ENCODE assay signal across 8 cellular contexts in genomic region chr3:137970914-137971831, GRCh38. TPM values are rescaled to one million over a fixed set of nuclear protein-coding genes. Genes with fewer than 3 reads are reported as not detected.
DNase-seq lines count a peak whose midpoint lies in the region; ATAC-seq and TF ChIP-seq lines count a peak whose summit lies in the region.

No MANE protein-coding gene starts in this region.

- H2AFZ ChIP-seq in IMR-90 (replicated peaks; ENCODE audit: low read length, poor library complexity) (peak overlapping the region; percentile 63), OCI-LY7 (ENCODE audit: low read length) (no peak overlapping the region)

- no peaks in the 10 kb centered on the region for H4K20me1 ChIP-seq in IMR-90 (ENCODE audit: insufficient read depth, low read length)
- H4K20me1 ChIP-seq in OCI-LY7 (ENCODE audit: insufficient read depth, low read length), result no peaks in the 10 kb centered on the region

- TF ChIP-seq POLR2A in IMR-90 (IDR thresholded peaks at IDR 0.05; ENCODE audit: low read depth, low read length) (no peak), tibial nerve (IDR thresholded peaks at IDR 0.05) (no peak)

- H3K79me1 ChIP-seq in IMR-90 (ENCODE audit: low read depth in 1 of 2, low read length in 2 of 2), result no peaks in the 10 kb centered on the region

- no peak for TF ChIP-seq EP300 in tibial nerve (IDR thresholded peaks at IDR 0.05)

- no peaks in the 10 kb centered on the region for H3K79me2 ChIP-seq in OCI-LY7 (ENCODE audit: insufficient read depth, low read depth, low read length)

- H3K9me1 ChIP-seq in IMR-90 (ENCODE audit: insufficient read depth, low read length), result no peaks in the 10 kb centered on the region

- H3K27me3 ChIP-seq in IMR-90 (ENCODE audit: control insufficient read depth, insufficient read depth, low read length) (peaks cover 1% of the 10 kb centered on the region), tibial nerve (no peaks in the 10 kb centered on the region)

- BruUV-seq in IMR-90 (replicated peaks; lab: Mats Ljungman, UMichigan) (no TSS peak), OCI-LY7 (replicated peaks; lab: Mats Ljungman, UMichigan) (no TSS peak)

- H4K91ac ChIP-seq in IMR-90 (ENCODE audit: insufficient read depth, low read depth, low read length), result no peak overlapping the region

- H3K56ac ChIP-seq in IMR-90 (ENCODE audit: extremely low read depth, insufficient read depth, low read length), result no peak overlapping the region

- dilution Hi-C loops in IMR-90 (cut with HindIII; ENCODE audit: low sequenced_read_pairs, unreplicated experiment), result no loop called here

- H3K36me3 ChIP-seq in IMR-90 (ENCODE audit: control insufficient read depth, insufficient read depth, low read length) (no peaks in the 10 kb centered on the region), OCI-LY7 (ENCODE audit: insufficient read depth, low read length) (no peaks in the 10 kb centered on the region), tibial nerve (no peaks in the 10 kb centered on the region)

- in situ Hi-C loops in IMR-90 (cut with MboI; ENCODE audit: low sequenced_read_pairs), result no loop called here

- H2AK9ac ChIP-seq in IMR-90 (replicated peaks; ENCODE audit: low read depth, low read length, poor library complexity), result no peak overlapping the region

- no peak overlapping the region for H3K9ac ChIP-seq in IMR-90 (ENCODE audit: low read depth, low read length)

- H3K27ac ChIP-seq in IMR-90 (ENCODE audit: insufficient read depth, low read length) (no peak overlapping the region), OCI-LY7 (ENCODE audit: low read depth, low read length, poor library complexity, severe bottlenecking) (no peak overlapping the region), tibial nerve (no peak overlapping the region)

- POLR2A ChIA-PET in IMR-90 (lab: Charles Lee; ENCODE audit: unreplicated experiment), result no interaction called here
- POLR2A ChIA-PET in OCI-LY7 (lab: Charles Lee), result interaction anchor here (0.9 kb wide), 1 partner anchor 18 kb away, joined by 3 read pairs; no protein-coding TSS in a partner anchor

- H3K4ac ChIP-seq in IMR-90 (ENCODE audit: low read depth, low read length), result no peak overlapping the region

- peak overlapping the region; percentile 35 for H3K4me2 ChIP-seq in IMR-90 (ENCODE audit: low read depth, low read length)
- H3K4me2 ChIP-seq in OCI-LY7 (ENCODE audit: low read length), result no peak overlapping the region

- DNase-seq in DMS53 treated with DMSO at 0.1 percent for 48 hours (lab: John Stamatoyannopoulos, UW; ENCODE audit: unreplicated experiment), result peak; percentile 42
- peak; percentile 50 for DNase-seq in IMR-90
- DNase-seq in OCI-LY7 (ENCODE audit: low spot score), result peak; percentile 46
- peak; percentile 71 to 75 for DNase-seq in activated T-cell treated with anti-CD3 and anti-CD28 coated beads, Interleukin-2, amount 50 U/mL, for 48 hours
- DNase-seq in fibroblast of villous mesenchyme (ENCODE audit: low read depth), result peak; percentile 60
- peak in 48 of 56 donors; percentile 4 to 84 (median 36) for DNase-seq in nucleus accumbens (lab: John Stamatoyannopoulos, UW)
- peak; percentile 45 to 65 for DNase-seq in tibial nerve (ENCODE audit: low spot score in 2 of 2)

- no peak overlapping the region for H2BK20ac ChIP-seq in IMR-90 (ENCODE audit: low read depth, low read length)

- TF ChIP-seq CTCF in IMR-90 (conservative IDR thresholded peaks at IDR 0.05; ENCODE audit: low read depth, low read length), result peak; percentile 81
- TF ChIP-seq CTCF in OCI-LY7 (conservative IDR thresholded peaks at IDR 0.05; ENCODE audit: low read length), result peak; percentile 80
- TF ChIP-seq CTCF in fibroblast of villous mesenchyme (IDR thresholded peaks at IDR 0.05; ENCODE audit: insufficient read depth, low read depth, low read length), result peak; percentile 94
- peak; percentile 52 to 69 (median 58) for TF ChIP-seq CTCF in tibial nerve (IDR thresholded peaks at IDR 0.05)

- H2BK5ac ChIP-seq in IMR-90 (ENCODE audit: low read depth, low read length, poor library complexity, severe bottlenecking), result no peak overlapping the region

- no peak overlapping the region for H4K8ac ChIP-seq in IMR-90 (ENCODE audit: low read depth in 2 of 2, low read length in 2 of 2)

- H3K4me1 ChIP-seq in IMR-90 (ENCODE audit: control insufficient read depth, insufficient read depth, low read length), result no peaks in the 10 kb centered on the region
- no peaks in the 10 kb centered on the region for H3K4me1 ChIP-seq in OCI-LY7 (ENCODE audit: insufficient read depth, low read length, poor library complexity, severe bottlenecking)
- H3K4me1 ChIP-seq in tibial nerve, result no peaks in the 10 kb centered on the region

- H3K9me2 ChIP-seq in OCI-LY7 (ENCODE audit: insufficient read depth, low read length), result no peaks in the 10 kb centered on the region

- H3K9me3 ChIP-seq in IMR-90 (ENCODE audit: control insufficient read depth, insufficient read depth, low read length) (no peaks in the 10 kb centered on the region), OCI-LY7 (ENCODE audit: low read length) (no peaks in the 10 kb centered on the region), tibial nerve (no peaks in the 10 kb centered on the region)

- intact Hi-C loops in IMR-90 (cut with micrococcal nuclease) (loop anchor here (1.0 kb wide), 3 partner anchors 81 to 939 kb away; no protein-coding TSS in a partner anchor), OCI-LY7 (cut with micrococcal nuclease; ENCODE audit: unreplicated experiment) (no loop called here)

- H2AK5ac ChIP-seq in IMR-90 (ENCODE audit: low read depth, low read length), result no peak overlapping the region

- no peak overlapping the region for H3K18ac ChIP-seq in IMR-90 (ENCODE audit: low read depth, low read length)

- H3K14ac ChIP-seq in IMR-90 (replicated peaks; ENCODE audit: low read depth, low read length), result no peak overlapping the region

- H3K23ac ChIP-seq in IMR-90 (ENCODE audit: low read depth, low read length), result no peak overlapping the region

- H3K4me3 ChIP-seq in IMR-90 (ENCODE audit: insufficient read depth, low read depth, low read length), result no peak overlapping the region
- H3K4me3 ChIP-seq in OCI-LY7 (ENCODE audit: low read depth, low read length, poor library complexity, severe bottlenecking), result no peak overlapping the region
- H3K4me3 ChIP-seq in fibroblast of villous mesenchyme (ENCODE audit: low read depth, low read length), result no peak overlapping the region
- H3K4me3 ChIP-seq in tibial nerve, result no peak overlapping the region

- H4K5ac ChIP-seq in IMR-90 (ENCODE audit: low read depth, low read length), result no peak overlapping the region

- CTCF ChIA-PET in IMR-90 (lab: Yijun Ruan, JAX) (interaction anchor here (0.5 to 1.7 kb wide), 10 partner anchors 9 to 1654 kb away, joined by 3 to 5 read pairs (median 3); no protein-coding TSS in a partner anchor), OCI-LY7 (lab: Charles Lee; ENCODE audit: unreplicated experiment) (no interaction called here)

- TF ChIP-seq RAD21 in IMR-90 (IDR thresholded peaks at IDR 0.05; ENCODE audit: low read length), result peak; percentile 72

- ATAC-seq in GM21576 (IDR thresholded peaks at IDR 0.05; ENCODE audit: unreplicated experiment), result peak; percentile 78
- ATAC-seq in IMR-90 (ENCODE audit: low read depth), result peak; percentile 99

- 6% methylated on average over 7 of the region's 18 CpGs; no CpG with 5 or more reads in 1 of the 2 experiments for WGBS in IMR-90 (ENCODE audit: extremely low coverage in 2 of 2, insufficient read length in 1 of 2), 2 experiments
- WGBS in tibial nerve, 2 donors, result 17 to 18% methylated on average over 18 of the region's 18 CpGs

- H2BK15ac ChIP-seq in IMR-90 (ENCODE audit: low read depth, low read length), result no peak overlapping the region

- no peak overlapping the region for H2BK120ac ChIP-seq in IMR-90 (ENCODE audit: low read depth, low read length)

TF ChIP-seq in IMR-90, 13 proteins besides CTCF, POLR2A, EP300 and RAD21:
- peak; percentile 70 for TF ChIP-seq SMC3 (IDR thresholded peaks at IDR 0.05; ENCODE audit: low read depth, low read length)
- no peak for TF ChIP-seq RFX5 (IDR thresholded peaks at IDR 0.05; ENCODE audit: low read depth, low read length)

RNA-seq across cellular contexts. Expression of gene CLDN18, which starts 38.8 kb away (rescaled TPM):
- total RNA-seq in IMR-90 (2012; rRNA removed) (not detected in 2 replicates), OCI-LY7 (2022) (not detected in 2 replicates), fibroblast of villous mesenchyme (not detected in 2 replicates), tibial nerve (not detected)
- not detected in 2 replicates for polyA plus RNA-seq in IMR-90 (2012; rRNA removed)
- polyA plus RNA-seq in IMR-90 (2012; cell fraction: cytosol; rRNA removed), result not detected in 2 replicates
- polyA plus RNA-seq in IMR-90 (2012; cell fraction: nucleus; rRNA removed; ENCODE audit: low replicate concordance), result not detected in 2 replicates
- total RNA-seq in OCI-LY7 (2014; rRNA removed; shearing (Covaris generic)), result not detected in 2 replicates
